ENCODE assay signal across 17 cellular contexts in the genomic region with DNA sequence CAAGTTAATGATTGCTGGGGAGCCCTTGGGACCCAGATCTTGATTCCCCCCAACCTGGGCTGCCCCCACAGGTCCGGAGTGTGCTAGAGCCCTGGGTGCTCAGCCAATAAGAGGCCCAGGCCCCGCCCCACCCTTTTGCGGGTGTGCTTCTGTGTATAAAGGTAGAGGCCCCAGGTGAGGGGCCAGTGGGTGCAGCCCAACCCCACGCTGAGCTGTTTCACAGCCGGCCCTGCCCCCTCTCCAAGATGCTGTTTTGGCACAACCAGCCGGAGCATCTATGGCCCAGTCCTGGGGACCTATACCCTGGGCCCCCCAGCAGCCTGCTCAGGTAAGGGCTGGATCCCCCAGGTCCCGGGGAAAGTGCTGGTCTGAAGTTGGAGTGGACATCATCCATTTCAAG. TPM values are rescaled to one million over a fixed set of nuclear protein-coding genes. Genes with fewer than 3 reads are reported as not detected.
DNase-seq lines count a peak whose midpoint lies in the region; ATAC-seq and TF ChIP-seq lines count a peak whose summit lies in the region.
"Had no signal": no experiment of that assay in that cellular context is flagged by ENCODE, and none has a peak within 500 bp of the region (broad histone marks: within the 10 kb centered on the region; RNA-seq: fewer than 3 reads in every experiment).

No MANE protein-coding gene starts in this region.

- H3K36me3 ChIP-seq in breast epithelium (no peaks in the 10 kb centered on the region), mammary epithelial cell (ENCODE audit: insufficient read depth, low read length) (no peaks in the 10 kb centered on the region)
- no peaks in the 10 kb centered on the region for H3K36me3 ChIP-seq in naive thymus-derived CD4-positive, alpha-beta T cell (ENCODE audit: control insufficient read depth in 2 of 3, insufficient read depth in 3 of 3, low read length in 3 of 3)
- H3K36me3 ChIP-seq: MG63, SJSA1 had no signal

- H3K9me3 ChIP-seq in breast epithelium (no peaks in the 10 kb centered on the region), mammary epithelial cell (replicated peaks; ENCODE audit: insufficient read depth, low read length) (no peaks in the 10 kb centered on the region), T-helper 17 cell (ENCODE audit: control insufficient read depth, low read length, poor library complexity, severe bottlenecking) (no peaks in the 10 kb centered on the region)
- H3K9me3 ChIP-seq in naive thymus-derived CD4-positive, alpha-beta T cell (ENCODE audit: control insufficient read depth in 2 of 3, low read length in 3 of 3): no peaks in the 10 kb centered on the region
- H3K9me3 ChIP-seq: MG63, SJSA1 had no signal

- in situ Hi-C loops in mammary epithelial cell (cut with MboI; ENCODE audit: low sequenced_read_pairs in 2 of 2): no loop called here

- H4K20me1 ChIP-seq in mammary epithelial cell (ENCODE audit: insufficient read depth, low read length): no peaks in the 10 kb centered on the region

- POLR2A ChIA-PET in naive thymus-derived CD4-positive, alpha-beta T cell (lab: Charles Lee): interaction anchor here (0.9 to 6.9 kb wide), 5 partner anchors 12 to 145 kb away, joined by 3 to 144 read pairs (median 4); partner anchors contain the start of gene RPL19

- TF ChIP-seq CTCF in breast epithelium (IDR thresholded peaks at IDR 0.05): no peak
- no peak for TF ChIP-seq CTCF in mammary epithelial cell (conservative IDR thresholded peaks at IDR 0.05 in 1 of 2, IDR thresholded peaks at IDR 0.05 in 1 of 2; ENCODE audit: extremely low read depth in 1 of 2, insufficient read depth in 1 of 2, low read depth in 1 of 2, low read length in 2 of 2)

- H3K4me3 ChIP-seq in breast epithelium (no peak overlapping the region), mammary epithelial cell (replicated peaks in 1 of 3; ENCODE audit: insufficient read depth in 1 of 3, low read depth in 2 of 3, low read length in 3 of 3) (no peak overlapping the region)
- no peak overlapping the region for H3K4me3 ChIP-seq in naive thymus-derived CD4-positive, alpha-beta T cell (ENCODE audit: low read length)
- H3K4me3 ChIP-seq: MG63, SJSA1 had no signal

- peaks cover 26% of the 10 kb centered on the region for H3K4me1 Mint-ChIP-seq in T-helper 17 cell
- H3K4me1 Mint-ChIP-seq in naive thymus-derived CD4-positive, alpha-beta T cell: peaks cover 12 to 36% (median 32%) of the 10 kb centered on the region in 7 donors

- no peaks in the 10 kb centered on the region for H3K27me3 Mint-ChIP-seq in T-helper 17 cell
- H3K27me3 Mint-ChIP-seq in naive thymus-derived CD4-positive, alpha-beta T cell: peaks cover 0 to 2% (median 0%) of the 10 kb centered on the region in 5 donors

- dilution Hi-C loops in mammary epithelial cell (cut with HindIII; ENCODE audit: low sequenced_read_pairs): no loop called here

- no peak overlapping the region for H3K4me2 ChIP-seq in mammary epithelial cell (ENCODE audit: insufficient read depth, low read depth, low read length)
- H3K4me2 ChIP-seq: KMS-11 had no signal

- ATAC-seq in T-helper 17 cell: no peak
- no peak for ATAC-seq in naive thymus-derived CD4-positive, alpha-beta T cell
- no peak for ATAC-seq in GM21381 (IDR thresholded peaks at IDR 0.05; ENCODE audit: unreplicated experiment)
- ATAC-seq in GM18520 (IDR thresholded peaks at IDR 0.05; ENCODE audit: unreplicated experiment): no peak

- 91% methylated on average over 6 of the region's 7 CpGs for WGBS in mammary epithelial cell (ENCODE audit: low coverage, missing lambda C conversion rate)

- intact Hi-C loops in breast epithelium (cut with DNase I; ENCODE audit: low total_unique reads): no loop called here
- intact Hi-C loops in mammary epithelial cell (cut with micrococcal nuclease): no loop called here
- intact Hi-C loops in naive thymus-derived CD4-positive, alpha-beta T cell (cut with micrococcal nuclease): loop anchor here (5.0 to 10.0 kb wide), 3 partner anchors 73 to 483 kb away; partner anchors contain the start of genes ARL5C (in 1 of the 2), PLXDC1 (in 1 of the 2) and PSMB3 (in 1 of the 2)

- H3K36me3 Mint-ChIP-seq in T-helper 17 cell (ENCODE audit: low read depth): no peaks in the 10 kb centered on the region
- H3K36me3 Mint-ChIP-seq in naive thymus-derived CD4-positive, alpha-beta T cell: no peaks in the 10 kb centered on the region

- CTCF ChIA-PET in mammary epithelial cell (lab: Charles Lee; ENCODE audit: low non-redundant PET): interaction anchor here (0.6 kb wide), 1 partner anchor 30 kb away, joined by 6 read pairs; no protein-coding TSS in a partner anchor
- CTCF ChIA-PET in naive thymus-derived CD4-positive, alpha-beta T cell (lab: Charles Lee): interaction anchor here (0.5 to 14.0 kb wide), 7 partner anchors 22 to 614 kb away, joined by 3 to 285 read pairs (median 4); partner anchors contain the start of gene RPL19

- H3K9me3 Mint-ChIP-seq in naive thymus-derived CD4-positive, alpha-beta T cell: peaks cover 0 to 2% (median 0%) of the 10 kb centered on the region in 11 donors
- H3K9me3 Mint-ChIP-seq: H9 had no signal

- H3K4me1 ChIP-seq in breast epithelium: peaks cover 0 to 16% of the 10 kb centered on the region in 2 donors
- peaks cover 11% of the 10 kb centered on the region for H3K4me1 ChIP-seq in mammary epithelial cell (ENCODE audit: insufficient read depth, low read length)
- peaks cover 24 to 33% of the 10 kb centered on the region in 2 donors for H3K4me1 ChIP-seq in naive thymus-derived CD4-positive, alpha-beta T cell (ENCODE audit: control insufficient read depth in 2 of 2, insufficient read depth in 2 of 2, low read length in 2 of 2)

- H2AFZ ChIP-seq in mammary epithelial cell (ENCODE audit: low read depth, low read length): no peak overlapping the region

- DNase-seq in breast epithelium (ENCODE audit: low spot score in 2 of 2): no peak
- DNase-seq in mammary epithelial cell: no peak
- DNase-seq in T-helper 17 cell: no peak
- DNase-seq in naive thymus-derived CD4-positive, alpha-beta T cell: no peak
- no peak for DNase-seq in GF-D8 (lab: John Stamatoyannopoulos, UW)
- DNase-seq in stimulated activated naive CD4-positive, alpha-beta T cell treated with Interleukin-2 at 50 U/mL for 16 hours (lab: John Stamatoyannopoulos, UW): no peak
- DNase-seq: AML-193, H9, NCI-H1930, NCI-H2171, NCI-H524 had no signal

- peak overlapping the region; percentile 67 to 82 for H3K27ac ChIP-seq in breast epithelium
- no peak overlapping the region for H3K27ac ChIP-seq in mammary epithelial cell (ENCODE audit: insufficient read depth, low read depth, low read length)
- peak overlapping the region; percentile 79 for H3K27ac ChIP-seq in naive thymus-derived CD4-positive, alpha-beta T cell (ENCODE audit: low read depth, low read length)
- H3K27ac ChIP-seq: KMS-11, SJSA1 had no signal

- H3K4me3 Mint-ChIP-seq in T-helper 17 cell: no peak overlapping the region
- H3K4me3 Mint-ChIP-seq in naive thymus-derived CD4-positive, alpha-beta T cell: peak overlapping the region in 3 of 10 donors; percentile 69 to 89 (median 81)
- H3K4me3 Mint-ChIP-seq: H9 had no signal

- BruUV-seq in mammary epithelial cell (replicated peaks; lab: Mats Ljungman, UMichigan): no TSS peak

- H3K79me2 ChIP-seq in mammary epithelial cell (ENCODE audit: insufficient read depth, low read length): no peaks in the 10 kb centered on the region

- peak overlapping the region; percentile 91 for H3K27ac Mint-ChIP-seq in T-helper 17 cell
- H3K27ac Mint-ChIP-seq in naive thymus-derived CD4-positive, alpha-beta T cell: peak overlapping the region in 5 of 9 donors; percentile 94 to 99 (median 98)

- TF ChIP-seq POLR2A in breast epithelium (IDR thresholded peaks at IDR 0.05): no peak

- no peak overlapping the region for H3K9ac ChIP-seq in mammary epithelial cell (ENCODE audit: insufficient read depth, low read length)
- H3K9ac ChIP-seq: KMS-11 had no signal

- H3K27me3 ChIP-seq in breast epithelium (peaks cover 0 to 3% of the 10 kb centered on the region in 2 donors), mammary epithelial cell (ENCODE audit: insufficient read depth, low read length) (no peaks in the 10 kb centered on the region)
- H3K27me3 ChIP-seq in naive thymus-derived CD4-positive, alpha-beta T cell (ENCODE audit: control insufficient read depth in 2 of 2, insufficient read depth in 2 of 2, low read length in 2 of 2): no peaks in the 10 kb centered on the region
- H3K27me3 ChIP-seq: MG63, SJSA1 had no signal

RNA-seq across cellular contexts. Expression of gene STAC2, which starts 11.8 kb away (rescaled TPM):
- total RNA-seq in breast epithelium (100 to 1,000 TPM in 1 of 3 donors, 10 to 100 TPM in 1, not detected in 1; 26.5 to 121 TPM), mammary epithelial cell (not detected), T-helper 17 cell (not detected)
- not detected for polyA plus RNA-seq in mammary epithelial cell
- polyA minus RNA-seq in mammary epithelial cell: not detected
- total RNA-seq in naive thymus-derived CD4-positive, alpha-beta T cell: not detected
- polyA plus RNA-seq in naive thymus-derived CD4-positive, alpha-beta T cell: not detected
- total RNA-seq: HepG2, SJSA1 had no signal
- polyA plus RNA-seq: HepG2 had no signal

RNA-seq across cellular contexts. Expression of gene RPL19, which starts 37.5 kb away (rescaled TPM):
- total RNA-seq in breast epithelium: 1,000 to 10,000 TPM; 2,817 to 3,666 (median 3,432) TPM
- 1,000 to 10,000 TPM; 1,153 to 1,694 TPM for total RNA-seq in mammary epithelial cell
- polyA plus RNA-seq in mammary epithelial cell: 2,221 TPM
- polyA minus RNA-seq in mammary epithelial cell: 738 TPM
- total RNA-seq in T-helper 17 cell: 1,000 to 10,000 TPM; 3,035 to 3,199 TPM
- 1,000 to 10,000 TPM; 1,932 to 3,942 (median 3,777) TPM for total RNA-seq in naive thymus-derived CD4-positive, alpha-beta T cell
- 1,000 to 10,000 TPM; 4,326 to 4,957 TPM for polyA plus RNA-seq in naive thymus-derived CD4-positive, alpha-beta T cell

RNA-seq across cellular contexts. Expression of gene CACNB1, which starts 40.1 kb away (rescaled TPM):
- total RNA-seq in breast epithelium: 10 to 100 TPM; 12.8 to 21.2 (median 13.9) TPM
- 10 to 100 TPM in 1 of 2 donors, 1 to 10 TPM in 1; 8.2 to 21.6 TPM for total RNA-seq in mammary epithelial cell
- 6.9 TPM for polyA plus RNA-seq in mammary epithelial cell
- polyA minus RNA-seq in mammary epithelial cell: 6.7 TPM
- 10 to 100 TPM; 21.4 to 21.9 TPM for total RNA-seq in T-helper 17 cell
- total RNA-seq in naive thymus-derived CD4-positive, alpha-beta T cell: 10 to 100 TPM; 10.7 to 22.0 (median 12.8) TPM
- 1 to 10 TPM in 1 of 2 donors, under 1 TPM in 1; 0.39 to 1.9 TPM for polyA plus RNA-seq in naive thymus-derived CD4-positive, alpha-beta T cell

Comparison
In these comparisons a context has a peak if more than half of its experiments do, and no peak if none do; other contexts are left out.
1. intact Hi-C loops: an anchor here in naive thymus-derived CD4-positive, alpha-beta T cell (5.0 to 10.0 kb wide); none called in breast epithelium and mammary epithelial cell.